Comparison of ENCODE assay signal across 25 cellular contexts in genomic region chr11:134864968-134865305, GRCh38.
"Had no signal": no experiment of that assay in that cellular context is flagged by ENCODE, and none has a peak within 500 bp of the region (broad histone marks: within the 10 kb centered on the region; RNA-seq: fewer than 3 reads in every experiment).

No MANE protein-coding gene starts in this region.

- H3K4me3 Mint-ChIP-seq: IgD-negative memory B cell had no signal

- H3K9me3 ChIP-seq: SJSA1 had no signal

- H3K4me1 ChIP-seq: SJSA1 had no signal

- H3K27ac ChIP-seq: HL-60, KMS-11, SJSA1, SK-N-MC had no signal

- H3K36me3 Mint-ChIP-seq: IgD-negative memory B cell had no signal

- ATAC-seq: K562 had no signal

- H3K27me3 ChIP-seq: SJSA1 had no signal

- DNase-seq: Kasumi-1, MM.1S, MV-4-11, NCI-H1048, NCI-H1105, NCI-H1436 treated with DMSO at 0.1 percent for 48 hours, NCI-H1694, NCI-H187 treated with DMSO at 0.1 percent for 48 hours, NCI-H2029 treated with DMSO at 0.1 percent for 48 hours, NCI-H2171, NCI-H226, NCI-H446, NCI-H510A, NCI-H524 treated with DMSO at 0.1 percent for 48 hours, NCI-H69, NCI-H82, Right ventricle myocardium superior, RPMI8226, SIG-M5 had no signal

- H3K4me3 ChIP-seq: K562, SJSA1, SK-N-MC had no signal
